In genomic region chr1:226660410-226661182, GRCh38 we compare ENCODE assay signal across 10 cellular contexts.
DNase-seq lines count a peak whose midpoint lies in the region; ATAC-seq, FAIRE-seq and TF ChIP-seq lines count a peak whose summit lies in the region.
"Had no signal": no experiment of that assay in that cellular context is flagged by ENCODE, and none has a peak within 500 bp of the region (broad histone marks: within the 10 kb centered on the region; RNA-seq: fewer than 3 reads in every experiment).

No MANE protein-coding gene starts in this region.

- CTCF ChIA-PET in WTC11 (lab: Charles Lee), result interaction anchor here (1.1 kb wide), 1 partner anchor 19 kb away, joined by 3 read pairs; no protein-coding TSS in a partner anchor

- peak overlapping the region in 7 of 10 donors; percentile 41 to 92 (median 86) for H3K27ac ChIP-seq in heart right ventricle
- H3K27ac ChIP-seq in small intestine (ENCODE audit: low read depth in 1 of 2, low read length in 1 of 2), result peak overlapping the region; percentile 6 to 65
- H3K27ac ChIP-seq: 22Rv1, WERI-Rb-1 had no signal

- H3K4me3 ChIP-seq in heart right ventricle (no peak overlapping the region), small intestine (ENCODE audit: low read depth in 1 of 2, low read length in 2 of 2) (no peak overlapping the region)

- H3K27ac Mint-ChIP-seq in WTC11, result no peak overlapping the region

- no peaks in the 10 kb centered on the region; the same call in 1 of the 2 replicates for H3K27me3 Mint-ChIP-seq in WTC11 (ENCODE audit: low read depth)

- no peaks in the 10 kb centered on the region for H3K36me3 ChIP-seq in heart right ventricle
- no peaks in the 10 kb centered on the region for H3K36me3 ChIP-seq in small intestine (ENCODE audit: control insufficient read depth in 2 of 2, insufficient read depth in 2 of 2, low read length in 2 of 2)
- H3K36me3 ChIP-seq: WERI-Rb-1 had no signal

- POLR2A ChIA-PET in WTC11 (lab: Charles Lee), result no interaction called here

- H3K9me3 ChIP-seq in heart right ventricle, result no peaks in the 10 kb centered on the region
- no peaks in the 10 kb centered on the region for H3K9me3 ChIP-seq in small intestine (ENCODE audit: control insufficient read depth, low read depth)

- no peak for FAIRE-seq in small intestine (lab: Jason Lieb, UNC)

- ATAC-seq in WTC11 (no peak), heart right ventricle (peak; percentile 40 to 78 (median 62)), GM21447 (IDR thresholded peaks at IDR 0.05; ENCODE audit: unreplicated experiment) (no peak)

- H3K9me3 Mint-ChIP-seq in WTC11, result no peaks in the 10 kb centered on the region

- intact Hi-C loops in heart right ventricle (cut with DNase I), result loop anchor here in 6 of 10 donors (5.0 kb wide), 1 partner anchor 77 kb away; the partner anchor contains the start of gene ITPKB (in 6 of the 6)

- no peaks in the 10 kb centered on the region for H3K27me3 ChIP-seq in heart right ventricle
- H3K27me3 ChIP-seq in small intestine (ENCODE audit: control insufficient read depth in 2 of 2, insufficient read depth in 2 of 2, low read length in 2 of 2), result no peaks in the 10 kb centered on the region

- no peak overlapping the region for H3K4me3 Mint-ChIP-seq in WTC11

- H3K4me1 Mint-ChIP-seq in WTC11, result peaks cover 77% of the 10 kb centered on the region

- TF ChIP-seq CTCF in WTC11 (IDR thresholded peaks at IDR 0.05) (no peak), heart right ventricle (IDR thresholded peaks at IDR 0.05) (no peak)

- H3K4me1 ChIP-seq in heart right ventricle (peaks cover 0 to 100% (median 9%) of the 10 kb centered on the region in 9 donors), small intestine (ENCODE audit: control insufficient read depth in 2 of 2, insufficient read depth in 1 of 2, low read depth in 1 of 2, low read length in 1 of 2) (peaks cover 0 to 40% of the 10 kb centered on the region in 2 donors)

- WGBS in heart right ventricle, 2 donors, result 40 to 51% methylated on average over 17 of the region's 17 CpGs
- 61 to 84% (median 72%) methylated on average over 17 of the region's 17 CpGs for WGBS in small intestine, 3 donors

- no peaks in the 10 kb centered on the region for H3K36me3 Mint-ChIP-seq in WTC11

- DNase-seq in NCI-H1417 (lab: John Stamatoyannopoulos, UW), result peak in 2 of 3 experiments; percentile 40 to 56
- no peak for DNase-seq in NCI-H1417 treated with DMSO at 0.1 percent for 48 hours (lab: John Stamatoyannopoulos, UW)
- no peak for DNase-seq in WTC11 (ENCODE audit: low spot score)
- peak; percentile 71 to 72 for DNase-seq in heart right ventricle
- no peak for DNase-seq in small intestine
- DNase-seq in NCI-H1694 treated with DMSO at 0.1 percent for 48 hours (lab: John Stamatoyannopoulos, UW), result no peak
- DNase-seq in HK-2 (ENCODE audit: unreplicated experiment), result no peak
- DNase-seq: WERI-Rb-1 had no signal

TF ChIP-seq in WTC11, 78 proteins besides CTCF, POLR2A, EP300 and RAD21:
- TF ChIP-seq RORB (CRISPR knock-in tag; IDR thresholded peaks at IDR 0.05) (no peak), ZNF423 (CRISPR knock-in tag; IDR thresholded peaks at IDR 0.05) (peak; percentile 87)

Comparison
In these comparisons a context has a peak if more than half of its experiments do, and no peak if none do; other contexts are left out.
1. DNase-seq: peak in NCI-H1417 (2 of 3) and heart right ventricle (2 of 2); none in NCI-H1417 treated with DMSO at 0.1 percent for 48 hours (single experiment), WTC11 (single experiment), small intestine (single experiment), NCI-H1694 treated with DMSO at 0.1 percent for 48 hours (single experiment) and HK-2 (single experiment).
2. ATAC-seq: peak in heart right ventricle (8 of 8); none in WTC11 (single experiment) and GM21447 (single experiment).